1 cellular context compared by ENCODE assay signal in genomic region chr2:235640900-235641299, GRCh38.
TF ChIP-seq lines count a peak whose summit lies in the region.

No MANE protein-coding gene starts in this region.

TF ChIP-seq in HepG2, 621 proteins besides CTCF, POLR2A, EP300 and RAD21 (continued from another document):
- TF ChIP-seq KIAA2018 (CRISPR knock-in tag; IDR thresholded peaks at IDR 0.05; ENCODE audit: borderline replicate concordance) (no peak), CEBPB (IDR thresholded peaks at IDR 0.05; ENCODE audit: borderline replicate concordance, low read depth, low read length) (no peak), ETS1 (CRISPR knock-in tag; IDR thresholded peaks at IDR 0.05) (no peak)
TF ChIP-seq in HepG2: peak in this region for 0.
